Comparison of ENCODE assay signal across 23 cellular contexts in the genomic region with DNA sequence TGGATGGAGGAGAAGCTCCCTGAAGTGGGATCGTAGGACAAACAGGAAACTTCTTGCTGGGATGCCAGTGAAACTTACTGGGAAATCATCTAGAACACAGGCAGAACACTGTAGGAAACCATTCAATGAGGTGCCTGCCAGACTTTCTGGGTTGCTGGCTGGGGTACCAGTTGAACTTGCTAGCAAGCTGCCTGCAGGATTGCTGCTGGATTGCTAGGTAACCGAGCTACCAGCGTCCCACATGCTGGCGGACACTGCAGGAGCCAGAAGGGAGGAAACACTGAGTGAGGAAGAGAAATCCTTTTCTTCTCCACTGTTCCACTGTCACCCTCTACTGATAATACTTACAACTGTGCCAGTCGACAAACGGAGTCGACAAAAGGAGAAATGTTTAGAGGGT.
A peak's percentile ranks its signal among the peaks of the same experiment; 100 is the strongest.
DNase-seq lines count a peak whose midpoint lies in the region; ATAC-seq lines count a peak whose summit lies in the region.
"Had no signal": no experiment of that assay in that cellular context is flagged by ENCODE, and none has a peak within 500 bp of the region (broad histone marks: within the 10 kb centered on the region; RNA-seq: fewer than 3 reads in every experiment).

No MANE protein-coding gene starts in this region.

- H3K4me1 Mint-ChIP-seq in natural killer cell treated with Interleukin-12 subunit alpha and Interleukin-12 subunit beta and Interleukin-15 and Interleukin-18, amount 100 ng/mL, for 72 hours (ENCODE audit: low read depth in 2 of 2): no peaks in the 10 kb centered on the region
- no peaks in the 10 kb centered on the region for H3K4me1 Mint-ChIP-seq in activated T-cell treated with anti-CD3 and anti-CD28 coated beads, Interleukin-2, amount 50 U/mL, for 24 hours (ENCODE audit: low read depth)
- H3K4me1 Mint-ChIP-seq: B cell, CD14-positive monocyte, H9 had no signal

- no peak overlapping the region for H3K27ac Mint-ChIP-seq in natural killer cell treated with Interleukin-12 subunit alpha and Interleukin-12 subunit beta and Interleukin-15 and Interleukin-18, amount 100 ng/mL, for 72 hours
- no peak overlapping the region for H3K27ac Mint-ChIP-seq in activated T-cell treated with anti-CD3 and anti-CD28 coated beads, Interleukin-2, amount 50 U/mL, for 24 hours
- H3K27ac Mint-ChIP-seq: B cell, CD14-positive monocyte, HFFc6 had no signal

- H3K4me3 Mint-ChIP-seq in natural killer cell treated with Interleukin-12 subunit alpha and Interleukin-12 subunit beta and Interleukin-15 and Interleukin-18, amount 100 ng/mL, for 72 hours: no peak overlapping the region
- H3K4me3 Mint-ChIP-seq in activated T-cell treated with anti-CD3 and anti-CD28 coated beads, Interleukin-2, amount 50 U/mL, for 24 hours: no peak overlapping the region
- H3K4me3 Mint-ChIP-seq: B cell, CD14-positive monocyte, H9, HFFc6 had no signal

- ATAC-seq in HG02970 (IDR thresholded peaks at IDR 0.05; ENCODE audit: low FRiP score, unreplicated experiment): no peak
- no peak for ATAC-seq in natural killer cell treated with Interleukin-12 subunit alpha and Interleukin-12 subunit beta and Interleukin-15 and Interleukin-18, amount 100 ng/mL, for 72 hours
- ATAC-seq: GM12878 had no signal

- peaks cover 8% of the 10 kb centered on the region for H3K9me3 Mint-ChIP-seq in natural killer cell treated with Interleukin-12 subunit alpha and Interleukin-12 subunit beta and Interleukin-15 and Interleukin-18, amount 100 ng/mL, for 72 hours
- peaks cover 8% of the 10 kb centered on the region for H3K9me3 Mint-ChIP-seq in activated T-cell treated with anti-CD3 and anti-CD28 coated beads, Interleukin-2, amount 50 U/mL, for 24 hours

- H3K36me3 Mint-ChIP-seq in natural killer cell treated with Interleukin-12 subunit alpha and Interleukin-12 subunit beta and Interleukin-15 and Interleukin-18, amount 100 ng/mL, for 72 hours: no peaks in the 10 kb centered on the region
- H3K36me3 Mint-ChIP-seq in activated T-cell treated with anti-CD3 and anti-CD28 coated beads, Interleukin-2, amount 50 U/mL, for 24 hours (ENCODE audit: low read depth): no peaks in the 10 kb centered on the region
- H3K36me3 Mint-ChIP-seq: CD14-positive monocyte had no signal

- H3K27me3 Mint-ChIP-seq in natural killer cell treated with Interleukin-12 subunit alpha and Interleukin-12 subunit beta and Interleukin-15 and Interleukin-18, amount 100 ng/mL, for 72 hours: no peaks in the 10 kb centered on the region
- no peaks in the 10 kb centered on the region for H3K27me3 Mint-ChIP-seq in activated T-cell treated with anti-CD3 and anti-CD28 coated beads, Interleukin-2, amount 50 U/mL, for 24 hours
- H3K27me3 Mint-ChIP-seq: B cell had no signal

- peak; percentile 9 for DNase-seq in Daoy (ENCODE audit: low read depth)
- DNase-seq in NCI-H146 treated with DMSO at 0.1 percent for 48 hours (lab: John Stamatoyannopoulos, UW; ENCODE audit: unreplicated experiment): peak; percentile 23
- DNase-seq in hypothalamus (lab: John Stamatoyannopoulos, UW): peak in 27 of 51 donors; percentile 1 to 51 (median 7)
- peak; percentile 1 for DNase-seq in occipital lobe (lab: John Stamatoyannopoulos, UW)
- DNase-seq in natural killer cell treated with Interleukin-12 subunit alpha and Interleukin-12 subunit beta and Interleukin-15 and Interleukin-18, amount 100 ng/mL, for 72 hours (ENCODE audit: low spot score): no peak
- no peak for DNase-seq in activated T-cell treated with anti-CD3 and anti-CD28 coated beads, Interleukin-2, amount 50 U/mL, for 24 hours
- DNase-seq: DMS53, H9, HFFc6, Kasumi-1, MG63, NCI-H1048, NCI-H1436, NCI-H2029, NCI-H226, NCI-H510A treated with DMSO at 0.1 percent for 48 hours, NCI-H82, Peyer's patch, SJCRH30 had no signal

Comparison
In these comparisons a context has a peak if more than half of its experiments do, and no peak if none do; other contexts are left out.
1. DNase-seq: peak in Daoy (single experiment), NCI-H146 treated with DMSO at 0.1 percent for 48 hours (single experiment), hypothalamus (27 of 51) and occipital lobe (single experiment); none in natural killer cell treated with Interleukin-12 subunit alpha and Interleukin-12 subunit beta and Interleukin-15 and Interleukin-18, amount 100 ng/mL, for 72 hours (single experiment) and activated T-cell treated with anti-CD3 and anti-CD28 coated beads, Interleukin-2, amount 50 U/mL, for 24 hours (single experiment).